In genomic region chr3:187919990-187920389, GRCh38 we compare ENCODE assay signal across 15 cellular contexts.
DNase-seq lines count a peak whose midpoint lies in the region; ATAC-seq and TF ChIP-seq lines count a peak whose summit lies in the region.
"Had no signal": no experiment of that assay in that cellular context is flagged by ENCODE, and none has a peak within 500 bp of the region (broad histone marks: within the 10 kb centered on the region; RNA-seq: fewer than 3 reads in every experiment).

No MANE protein-coding gene starts in this region.

- peaks cover 16 to 30% (median 25%) of the 10 kb centered on the region in 11 experiments for H3K9me3 ChIP-seq in BLaER1 treated with 17β-estradiol and CSF1 and Interleukin-3, amounts not matched to agents 10 nM and 100 nM (replicated peaks in 1 of 11)

- intact Hi-C loops in activated B cell treated with CpG ODN at 0.5 μM for 24 hours (cut with micrococcal nuclease): loop anchor here (1.0 to 2.0 kb wide), 9 partner anchors 15 to 1035 kb away; partner anchors contain the start of genes BCL6 and LPP
- intact Hi-C loops in Right ventricle myocardium superior (cut with DNase I): no loop called here

- no peak for DNase-seq in activated B cell treated with CpG ODN at 0.5 μM for 24 hours
- DNase-seq in fibroblast of villous mesenchyme (ENCODE audit: low read depth): peak; percentile 56
- DNase-seq in cerebellum (ENCODE audit: low spot score): no peak
- no peak for DNase-seq in AG08395 (ENCODE audit: low spot score)
- DNase-seq in Right ventricle myocardium superior: no peak
- no peak for DNase-seq in NCI-H1105 treated with DMSO at 0.1 percent for 48 hours (lab: John Stamatoyannopoulos, UW)
- DNase-seq: activated CD4-positive, CD25-positive, alpha-beta regulatory T cell treated with anti-CD3 and anti-CD28 coated beads, Interleukin-2, amount 50 U/mL, for 72 hours; C1 segment of cervical spinal cord; NCI-H1930; NCI-H82; stimulated activated CD4-positive, alpha-beta T cell treated with anti-CD3 and anti-CD28 coated beads, Interleukin-2, amount 100 ng/mL, for 48 hours had no signal

- no peak overlapping the region; a peak in 1 of 20 replicates for H3K4me3 ChIP-seq in BLaER1 treated with 17β-estradiol and CSF1 and Interleukin-3, amounts not matched to agents 10 nM and 100 nM
- H3K4me3 ChIP-seq in fibroblast of villous mesenchyme (ENCODE audit: low read depth, low read length): no peak overlapping the region
- H3K4me3 ChIP-seq: gastroesophageal sphincter, SK-N-MC had no signal

- peaks cover 4% of the 10 kb centered on the region for H3K9me3 Mint-ChIP-seq in activated B cell treated with CpG ODN at 0.5 μM for 24 hours

- peak overlapping the region; percentile 78 to 93 (median 82) for H3K4me2 ChIP-seq in BLaER1 treated with 17β-estradiol and CSF1 and Interleukin-3, amounts not matched to agents 10 nM and 100 nM

- H3K36me3 Mint-ChIP-seq in activated B cell treated with CpG ODN at 0.5 μM for 24 hours (ENCODE audit: low read depth): peaks cover 1% of the 10 kb centered on the region

- CTCF ChIA-PET in activated B cell treated with CpG ODN at 0.5 μM for 24 hours (lab: Charles Lee): no interaction called here

- no peaks in the 10 kb centered on the region for H4K20me1 ChIP-seq in BLaER1 treated with 17β-estradiol and CSF1 and Interleukin-3, amounts not matched to agents 10 nM and 100 nM

- no peaks in the 10 kb centered on the region for H3K27me3 ChIP-seq in BLaER1 treated with 17β-estradiol and CSF1 and Interleukin-3, amounts not matched to agents 10 nM and 100 nM
- H3K27me3 ChIP-seq: gastroesophageal sphincter had no signal

- POLR2A ChIA-PET in activated B cell treated with CpG ODN at 0.5 μM for 24 hours (lab: Charles Lee): interaction anchor here (0.6 to 0.7 kb wide), 3 partner anchors 18 to 798 kb away, joined by 4 to 8 read pairs (median 5); no protein-coding TSS in a partner anchor

- H3K4me1 Mint-ChIP-seq in activated B cell treated with CpG ODN at 0.5 μM for 24 hours: peaks cover 32% of the 10 kb centered on the region

- H3K4me1 ChIP-seq in BLaER1 treated with 17β-estradiol and CSF1 and Interleukin-3, amounts not matched to agents 10 nM and 100 nM: peaks cover 63 to 73% (median 71%) of the 10 kb centered on the region in 10 experiments

- peak overlapping the region; percentile 77 for H3K4me3 Mint-ChIP-seq in activated B cell treated with CpG ODN at 0.5 μM for 24 hours

- H3K36me3 ChIP-seq in BLaER1 treated with 17β-estradiol and CSF1 and Interleukin-3, amounts not matched to agents 10 nM and 100 nM: peaks cover 0 to 7% (median 0%) of the 10 kb centered on the region in 11 experiments; a peak in 2 of 22 replicates
- H3K36me3 ChIP-seq: gastroesophageal sphincter had no signal

- peaks cover 17% of the 10 kb centered on the region for H3K27me3 Mint-ChIP-seq in activated B cell treated with CpG ODN at 0.5 μM for 24 hours

- H3K27ac ChIP-seq in BLaER1 treated with 17β-estradiol and CSF1 and Interleukin-3, amounts not matched to agents 10 nM and 100 nM: peak overlapping the region in 10 of 11 experiments; percentile 66 to 79 (median 77); a peak in 17 of 22 replicates
- H3K27ac ChIP-seq: gastroesophageal sphincter, SK-N-MC had no signal

- peak; percentile 11 for ATAC-seq in GM18520 (IDR thresholded peaks at IDR 0.05; ENCODE audit: unreplicated experiment)
- no peak for ATAC-seq in activated B cell treated with CpG ODN at 0.5 μM for 24 hours (ENCODE audit: low read depth)
- no peak for ATAC-seq in Right ventricle myocardium superior (ENCODE audit: poor library complexity)

- H3K9ac ChIP-seq in BLaER1 treated with 17β-estradiol and CSF1 and Interleukin-3, amounts not matched to agents 10 nM and 100 nM: peak overlapping the region in 4 of 11 experiments; percentile 62 to 70 (median 64); a peak in 6 of 22 replicates

- no peak for TF ChIP-seq CTCF in activated B cell treated with CpG ODN at 0.5 μM for 24 hours (IDR thresholded peaks at IDR 0.05)
- no peak for TF ChIP-seq CTCF in fibroblast of villous mesenchyme (IDR thresholded peaks at IDR 0.05; ENCODE audit: insufficient read depth, low read depth, low read length)

- H3K27ac Mint-ChIP-seq in activated B cell treated with CpG ODN at 0.5 μM for 24 hours: peak overlapping the region; percentile 86
